ENCODE assay signal across 28 cellular contexts in the genomic region with DNA sequence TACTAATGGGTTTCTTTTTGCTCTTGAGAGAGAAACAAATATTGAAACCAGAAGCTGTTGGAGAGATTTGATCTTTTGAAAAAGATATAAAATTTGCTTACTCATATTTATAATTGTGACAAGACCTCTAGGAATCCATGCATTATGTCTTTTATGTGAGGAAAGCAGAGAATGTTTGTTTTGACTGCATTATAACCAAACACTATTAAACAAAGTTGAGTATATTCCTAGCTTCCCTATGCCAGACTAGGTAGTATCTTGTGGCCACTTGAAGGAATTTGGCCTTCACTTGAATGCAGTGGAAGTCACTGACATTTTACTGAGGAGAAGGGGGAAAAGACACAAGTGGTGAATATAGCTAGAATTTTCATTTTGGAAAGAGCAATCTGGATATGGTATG.
"Had no signal": no experiment of that assay in that cellular context is flagged by ENCODE, and none has a peak within 500 bp of the region (broad histone marks: within the 10 kb centered on the region; RNA-seq: fewer than 3 reads in every experiment).

No MANE protein-coding gene starts in this region.

- H3K9ac ChIP-seq: parathyroid adenoma had no signal

- DNase-seq: dorsolateral prefrontal cortex; effector CD4-positive, alpha-beta T cell; endodermal cell; foreskin fibroblast; gastrocnemius medialis; head of caudate nucleus; kidney; mucosa of descending colon; naive B cell; right lobe of liver; small intestine; stimulated activated CD4-positive, alpha-beta T cell treated with anti-CD3 and anti-CD28 coated beads, Interleukin-12 subunit alpha, Interleukin-12 subunit beta, amount 100 ng/mL, for 4 hours; stimulated activated CD4-positive, alpha-beta T cell treated with anti-CD3 and anti-CD28 coated beads, Interleukin-1b, Interleukin-23, amount 100 ng/mL, for 48 hours; stimulated activated CD4-positive, alpha-beta T cell treated with anti-CD3 and anti-CD28 coated beads, Interleukin-4, amount 100 ng/mL, for 1 hour; stimulated activated CD8-positive, alpha-beta memory T cell treated with anti-CD3 and anti-CD28 coated beads, Interleukin-4, amount 100 ng/mL, for 48 hours; stimulated activated naive CD4-positive, alpha-beta T cell; stimulated activated naive CD8-positive, alpha-beta T cell treated with anti-CD3 and anti-CD28 coated beads, Interleukin-15, amount 100 ng/mL, for 72 hours; thyroid gland; trophoblast cell had no signal

- H3K4me2 ChIP-seq: hepatocyte had no signal

- H3K9me3 ChIP-seq: gastrocnemius medialis, mucosa of descending colon, neutrophil, right lobe of liver, thyroid gland had no signal

- ATAC-seq: esophagus mucosa; gastrocnemius medialis; left lobe of liver; mucosa of descending colon; natural killer cell treated with Interleukin-12 subunit alpha and Interleukin-12 subunit beta and Interleukin-15 and Interleukin-18, amount 100 ng/mL, for 72 hours; right lobe of liver; stimulated activated naive CD8-positive, alpha-beta T cell treated with anti-CD3 and anti-CD28 coated beads, Interleukin-15, amount 100 ng/mL, for 72 hours had no signal

- H3K36me3 ChIP-seq: gastrocnemius medialis, neutrophil, right lobe of liver, thyroid gland had no signal

- FAIRE-seq: colon, kidney, small intestine had no signal

- H3K4me1 ChIP-seq: gastrocnemius medialis, parathyroid adenoma, right lobe of liver, thyroid gland had no signal

- H3K4me3 ChIP-seq: dorsolateral prefrontal cortex, gastrocnemius medialis, hepatocyte, lung, mucosa of descending colon, right lobe of liver, thyroid gland had no signal

- H2AFZ ChIP-seq: hepatocyte, parathyroid adenoma had no signal

- H3K79me2 ChIP-seq: hepatocyte, parathyroid adenoma had no signal

- H3K27me3 ChIP-seq: dorsolateral prefrontal cortex, gastrocnemius medialis, hepatocyte, neutrophil, right lobe of liver, thyroid gland had no signal

- H3K27ac ChIP-seq: epithelial cell of prostate, gastrocnemius medialis, hepatocyte, neutrophil, parathyroid adenoma, right lobe of liver, thyroid gland had no signal
